Comparison of ENCODE assay signal across 20 cellular contexts in the genomic region with DNA sequence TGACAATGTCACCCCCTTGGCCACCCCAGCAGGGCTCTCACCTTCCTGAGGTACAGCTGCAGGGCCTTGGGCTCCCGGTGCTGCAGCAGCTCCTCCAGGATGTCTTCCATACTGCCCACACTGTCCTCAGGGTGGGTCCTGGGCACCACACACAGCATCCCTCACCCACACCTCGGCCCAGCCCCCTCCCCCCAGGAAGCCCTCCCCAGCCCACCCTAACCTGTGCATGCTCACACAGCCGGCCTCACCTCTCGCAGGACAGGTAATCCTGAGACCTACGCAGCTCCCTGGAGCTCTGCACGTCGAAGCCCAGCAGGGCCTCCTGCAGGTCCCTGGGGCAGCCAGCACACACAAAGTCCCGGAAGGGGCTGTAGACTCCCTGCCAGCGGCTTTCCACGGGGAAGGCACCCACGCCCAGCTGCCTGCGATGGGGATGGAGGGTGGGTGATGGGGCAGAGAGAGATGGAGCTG. TPM values are rescaled to one million over a fixed set of nuclear protein-coding genes. Genes with fewer than 3 reads are reported as not detected.
DNase-seq lines count a peak whose midpoint lies in the region; ATAC-seq and TF ChIP-seq lines count a peak whose summit lies in the region.
"Had no signal": no experiment of that assay in that cellular context is flagged by ENCODE, and none has a peak within 500 bp of the region (broad histone marks: within the 10 kb centered on the region; RNA-seq: fewer than 3 reads in every experiment).

No MANE protein-coding gene starts in this region.

- no peak for TF ChIP-seq EP300 in transverse colon (IDR thresholded peaks at IDR 0.05; ENCODE audit: low read depth)

- H3K27ac ChIP-seq in breast epithelium (peak overlapping the region in 1 of 2 donors; percentile 65), heart right ventricle (peak overlapping the region in 8 of 10 donors; percentile 5 to 59 (median 44)), mucosa of rectum (ENCODE audit: low read depth in 2 of 2, low read length in 2 of 2) (peak overlapping the region; percentile 32 to 51), transverse colon (peak overlapping the region in 3 of 4 donors; percentile 7 to 15 (median 10))
- H3K27ac ChIP-seq: 22Rv1 had no signal

- TF ChIP-seq POLR2A in breast epithelium (IDR thresholded peaks at IDR 0.05) (no peak), transverse colon (IDR thresholded peaks at IDR 0.05) (no peak)

- DNase-seq in breast epithelium (ENCODE audit: low spot score in 2 of 2) (no peak), MCF 10A (ENCODE audit: unreplicated experiment) (no peak), heart right ventricle (no peak), transverse colon (no peak), ecto neural progenitor cell (ENCODE audit: low spot score) (no peak), immature natural killer cell (no peak)
- DNase-seq: BE2C; Calu3; CD4-positive, alpha-beta memory T cell; DMS79; MV-4-11; NCI-H1417; NCI-H187 treated with DMSO at 0.1 percent for 48 hours; NCI-H345; NCI-H526 treated with DMSO at 0.1 percent for 48 hours had no signal

- peaks cover 54% of the 10 kb centered on the region for H3K36me3 Mint-ChIP-seq in MCF 10A (ENCODE audit: insufficient read depth, unreplicated experiment)
- H3K36me3 Mint-ChIP-seq in immature natural killer cell = no peaks in the 10 kb centered on the region

- H3K9me3 Mint-ChIP-seq in MCF 10A (ENCODE audit: unreplicated experiment) (no peaks in the 10 kb centered on the region), immature natural killer cell (no peaks in the 10 kb centered on the region)
- H3K9me3 Mint-ChIP-seq: CD4-positive, alpha-beta memory T cell had no signal

- no peak for TF ChIP-seq CTCF in breast epithelium (IDR thresholded peaks at IDR 0.05)
- TF ChIP-seq CTCF in MCF 10A (IDR thresholded peaks at IDR 0.05; ENCODE audit: unreplicated experiment) = no peak
- no peak for TF ChIP-seq CTCF in heart right ventricle (IDR thresholded peaks at IDR 0.05)
- TF ChIP-seq CTCF in transverse colon (IDR thresholded peaks at IDR 0.05) = no peak

- H3K4me1 ChIP-seq in breast epithelium = no peaks in the 10 kb centered on the region
- peaks cover 2 to 39% (median 29%) of the 10 kb centered on the region in 9 donors for H3K4me1 ChIP-seq in heart right ventricle
- peaks cover 0 to 3% of the 10 kb centered on the region in 2 donors for H3K4me1 ChIP-seq in mucosa of rectum (ENCODE audit: control insufficient read depth in 2 of 2, insufficient read depth in 2 of 2, low read length in 2 of 2)
- H3K4me1 ChIP-seq in transverse colon = no peaks in the 10 kb centered on the region
- H3K4me1 ChIP-seq: BE2C, HAP-1 had no signal

- no TSS peak for BruUV-seq in MCF 10A (replicated peaks; lab: Mats Ljungman, UMichigan)

- H3K27me3 ChIP-seq in breast epithelium = no peaks in the 10 kb centered on the region
- no peaks in the 10 kb centered on the region for H3K27me3 ChIP-seq in heart right ventricle
- H3K27me3 ChIP-seq in mucosa of rectum (ENCODE audit: control insufficient read depth in 2 of 2, insufficient read depth in 2 of 2, low read length in 2 of 2) = no peaks in the 10 kb centered on the region
- no peaks in the 10 kb centered on the region for H3K27me3 ChIP-seq in transverse colon
- H3K27me3 ChIP-seq: BE2C had no signal

- H3K9me3 ChIP-seq in breast epithelium (no peaks in the 10 kb centered on the region), heart right ventricle (no peaks in the 10 kb centered on the region), mucosa of rectum (ENCODE audit: control insufficient read depth in 2 of 2, low read length in 2 of 2) (no peaks in the 10 kb centered on the region), transverse colon (no peaks in the 10 kb centered on the region)
- H3K9me3 ChIP-seq: BE2C, HAP-1 had no signal

- in situ Hi-C loops in transverse colon (cut with MboI; ENCODE audit: low pct_ligation_motif_present in 1 of 4, low pct_unique_long_range_greater_than_20kb in 1 of 4, low sequenced_read_pairs in 3 of 4) = no loop called here

- H3K4me3 ChIP-seq in breast epithelium = peak overlapping the region in 2 of 3 donors; percentile 5 to 40
- peak overlapping the region in 6 of 10 donors; percentile 14 to 30 (median 24) for H3K4me3 ChIP-seq in heart right ventricle
- peak overlapping the region in 1 of 2 donors; percentile 48 for H3K4me3 ChIP-seq in mucosa of rectum (ENCODE audit: low read length in 2 of 2)
- H3K4me3 ChIP-seq in transverse colon = no peak overlapping the region
- H3K4me3 ChIP-seq: HAP-1 had no signal

- intact Hi-C loops in breast epithelium (cut with DNase I; ENCODE audit: low total_unique reads) (no loop called here), MCF 10A (cut with micrococcal nuclease) (no loop called here), heart right ventricle (cut with DNase I) (no loop called here), transverse colon (cut with DNase I; ENCODE audit: low total_unique reads) (no loop called here)

- ATAC-seq in heart right ventricle (no peak), HG03378 (IDR thresholded peaks at IDR 0.05; ENCODE audit: unreplicated experiment) (no peak)

- CTCF ChIA-PET in MCF 10A (lab: Yijun Ruan, JAX) = interaction anchor here (1.0 to 1.4 kb wide), 2 partner anchors 10 to 161 kb away, joined by 3 read pairs; no protein-coding TSS in a partner anchor

- H3K4me1 Mint-ChIP-seq in MCF 10A (ENCODE audit: insufficient read depth, unreplicated experiment) (no peaks in the 10 kb centered on the region), immature natural killer cell (no peaks in the 10 kb centered on the region)
- H3K4me1 Mint-ChIP-seq: CD4-positive, alpha-beta memory T cell had no signal

- WGBS in heart right ventricle, 2 donors = 79 to 85% methylated on average over 12 of the region's 12 CpGs
- WGBS in transverse colon (ENCODE audit: low coverage in 1 of 2), 2 donors = 80% methylated on average over 12 of the region's 12 CpGs; no CpG with 5 or more reads in 1 of the 2 donors

- POLR2A ChIA-PET in MCF 10A (lab: Yijun Ruan, JAX) = interaction anchor here (0.6 to 3.5 kb wide), 4 partner anchors 10 to 160 kb away, joined by 3 to 13 read pairs (median 3); no protein-coding TSS in a partner anchor

- H3K36me3 ChIP-seq in breast epithelium (no peaks in the 10 kb centered on the region), heart right ventricle (peaks cover 0 to 85% (median 6%) of the 10 kb centered on the region in 9 donors), mucosa of rectum (ENCODE audit: control insufficient read depth in 2 of 2, insufficient read depth in 2 of 2, low read length in 2 of 2) (peaks cover 9 to 12% of the 10 kb centered on the region in 2 donors), transverse colon (no peaks in the 10 kb centered on the region)
- H3K36me3 ChIP-seq: BE2C, HAP-1 had no signal

- H3K9ac ChIP-seq in mucosa of rectum (ENCODE audit: low read depth in 1 of 2, low read length in 2 of 2) = peak overlapping the region in 1 of 2 donors; percentile 28

- H3K27me3 Mint-ChIP-seq in MCF 10A (ENCODE audit: insufficient read depth, unreplicated experiment) (no peaks in the 10 kb centered on the region), immature natural killer cell (ENCODE audit: low read depth in 3 of 3) (peaks cover 0 to 7% (median 0%) of the 10 kb centered on the region in 3 donors)
- H3K27me3 Mint-ChIP-seq: CD4-positive, alpha-beta memory T cell had no signal

- H3K4me3 Mint-ChIP-seq in MCF 10A (ENCODE audit: unreplicated experiment) (no peak overlapping the region), immature natural killer cell (no peak overlapping the region)

- H3K27ac Mint-ChIP-seq in MCF 10A (ENCODE audit: low read depth, unreplicated experiment) = no peak overlapping the region
- no peak overlapping the region for H3K27ac Mint-ChIP-seq in immature natural killer cell

RNA-seq across cellular contexts. Expression of gene ALS2CL, which starts 16.8 kb away (rescaled TPM):
- total RNA-seq in breast epithelium (10 to 100 TPM in 2 of 3 donors, 1 to 10 TPM in 1; 6.7 to 22.9 (median 20.6) TPM), MCF 10A (2022) (93.6 and 95.5 TPM in 2 replicates), heart right ventricle (10 to 100 TPM; 16.3 to 41.6 (median 21.6) TPM), transverse colon (100 to 1,000 TPM in 2 of 4 donors, 10 to 100 TPM in 2; 67.5 to 212 (median 116) TPM)
- polyA plus RNA-seq in heart right ventricle (100 to 1,000 TPM in 1 of 2 donors, 10 to 100 TPM in 1; 15.6 to 102 TPM), immature natural killer cell (not detected)

RNA-seq across cellular contexts. Expression of gene TMIE, which starts 24.6 kb away (rescaled TPM):
- total RNA-seq in breast epithelium (not detected), MCF 10A (2022) (0.26 and 1.0 TPM in 2 replicates), heart right ventricle (1 to 10 TPM in 1 of 10 donors, under 1 TPM in 8, not detected in 1; 0.21 to 1.1 (median 0.48) TPM), transverse colon (not detected)
- polyA plus RNA-seq in heart right ventricle (1 to 10 TPM in 1 of 2 donors, under 1 TPM in 1; 0.39 to 1.2 TPM), immature natural killer cell (not detected)
- polyA plus RNA-seq: AG04450 had no signal

RNA-seq across cellular contexts. Expression of gene PRSS50, which starts 41.0 kb away (rescaled TPM):
- total RNA-seq in breast epithelium (1 to 10 TPM in 2 of 3 donors, not detected in 1; 2.9 to 3.6 TPM), MCF 10A (2022) (not detected in 2 replicates), heart right ventricle (under 1 TPM in 8 of 10 donors, not detected in 2; 0.09 to 0.37 (median 0.25) TPM), transverse colon (under 1 TPM in 1 of 4 donors, not detected in 3; 0.14 TPM)
- polyA plus RNA-seq in heart right ventricle (under 1 TPM; 0.43 to 0.88 TPM), immature natural killer cell (not detected)
- total RNA-seq: Calu3; CD4-positive, alpha-beta memory T cell had no signal
- polyA plus RNA-seq: AG04450; CD4-positive, alpha-beta memory T cell had no signal

Comparison
In these comparisons a context has a peak if more than half of its experiments do, and no peak if none do; other contexts are left out.
1. H3K4me3 ChIP-seq: peak in breast epithelium (2 of 3) and heart right ventricle (6 of 10); none in transverse colon (0 of 4).